ENCODE assay signal across 10 cellular contexts in genomic region chr19:11446652-11447301, GRCh38. TPM values are rescaled to one million over a fixed set of nuclear protein-coding genes. Genes with fewer than 3 reads are reported as not detected.
DNase-seq lines count a peak whose midpoint lies in the region; ATAC-seq and TF ChIP-seq lines count a peak whose summit lies in the region.
"Had no signal": no experiment of that assay in that cellular context is flagged by ENCODE, and none has a peak within 500 bp of the region (broad histone marks: within the 10 kb centered on the region; RNA-seq: fewer than 3 reads in every experiment).

No MANE protein-coding gene starts in this region.

- peak; percentile 56 for DNase-seq in COLO668 (lab: John Stamatoyannopoulos, UW; ENCODE audit: unreplicated experiment)
- peak; percentile 86 for DNase-seq in HuH-7.5 (ENCODE audit: low spot score)
- peak; percentile 54 for DNase-seq in activated T-cell treated with anti-CD3 and anti-CD28 coated beads for 1 hour (ENCODE audit: low read depth)
- DNase-seq in fibroblast of lung (ENCODE audit: low read depth in 2 of 2): peak in 1 of 2 donors; percentile 27
- peak; percentile 73 for DNase-seq in neural crest cell (ENCODE audit: low read depth, low spot score)
- DNase-seq in NCI-H2107 treated with DMSO at 0.1 percent for 48 hours (lab: John Stamatoyannopoulos, UW; ENCODE audit: unreplicated experiment): no peak

- H3K9me3 Mint-ChIP-seq in neural crest cell: no peaks in the 10 kb centered on the region

- H3K36me3 Mint-ChIP-seq in neural crest cell (ENCODE audit: low read depth): peaks cover 1% of the 10 kb centered on the region

- H3K27me3 ChIP-seq in fibroblast of lung (ENCODE audit: control insufficient read depth, insufficient read depth, low read length): no peaks in the 10 kb centered on the region

- no peak overlapping the region for H3K9ac ChIP-seq in fibroblast of lung (ENCODE audit: insufficient read depth, low read length)

- ATAC-seq in HG03342 (IDR thresholded peaks at IDR 0.05; ENCODE audit: unreplicated experiment): no peak
- ATAC-seq in GM18870 (IDR thresholded peaks at IDR 0.05; ENCODE audit: unreplicated experiment): no peak

- peak; percentile 67 to 69 for TF ChIP-seq CTCF in fibroblast of lung (conservative IDR thresholded peaks at IDR 0.05 in 1 of 2, IDR thresholded peaks at IDR 0.05 in 1 of 2; ENCODE audit: low read depth in 1 of 2, low read length in 2 of 2)
- peak; percentile 76 for TF ChIP-seq CTCF in neural crest cell (conservative IDR thresholded peaks at IDR 0.05)

- H3K27ac ChIP-seq in fibroblast of lung (ENCODE audit: insufficient read depth, low read length): no peak overlapping the region

- no peak overlapping the region for H3K4me2 ChIP-seq in fibroblast of lung (ENCODE audit: extremely low read depth, insufficient read depth, low read length)

- H3K9me3 ChIP-seq in fibroblast of lung (ENCODE audit: control insufficient read depth, insufficient read depth, low read depth, low read length): no peaks in the 10 kb centered on the region

- no peak overlapping the region for H2AFZ ChIP-seq in fibroblast of lung (ENCODE audit: low read length)

- H3K4me1 ChIP-seq in fibroblast of lung (ENCODE audit: control insufficient read depth, extremely low read depth, insufficient read depth, low read length): peaks cover 2% of the 10 kb centered on the region

- no peaks in the 10 kb centered on the region for H4K20me1 ChIP-seq in fibroblast of lung (ENCODE audit: control insufficient read depth, extremely low read depth, insufficient read depth, low read length)

- H3K36me3 ChIP-seq in fibroblast of lung (ENCODE audit: control insufficient read depth, insufficient read depth, low read length): peaks cover 32% of the 10 kb centered on the region

- no peak overlapping the region for H3K4me3 ChIP-seq in fibroblast of lung (replicated peaks in 1 of 4; ENCODE audit: control extremely low read depth in 1 of 4, insufficient read depth in 1 of 4, low read depth in 3 of 4, low read length in 4 of 4)

- no peaks in the 10 kb centered on the region for H3K79me2 ChIP-seq in fibroblast of lung (ENCODE audit: control insufficient read depth, insufficient read depth, low read length)

- H3K27me3 Mint-ChIP-seq in neural crest cell (ENCODE audit: low read depth): no peaks in the 10 kb centered on the region

- no peaks in the 10 kb centered on the region for H3K4me1 Mint-ChIP-seq in neural crest cell

- H3K4me3 Mint-ChIP-seq in neural crest cell: no peak overlapping the region

- H3K27ac Mint-ChIP-seq in neural crest cell (ENCODE audit: unreplicated experiment): no peak overlapping the region

RNA-seq across cellular contexts. Expression of gene PRKCSH, which starts 11.3 kb away (rescaled TPM):
- total RNA-seq in fibroblast of lung (120 and 134 TPM in 2 replicates), neural crest cell (388 and 391 TPM in 2 replicates)
- polyA plus RNA-seq in fibroblast of lung: 110 and 117 TPM in 2 replicates
- polyA plus RNA-seq in fibroblast of lung (2012): 313 and 315 TPM in 2 replicates
- polyA minus RNA-seq in fibroblast of lung (ENCODE audit: low replicate concordance): 546 and 562 TPM in 2 replicates

RNA-seq across cellular contexts. Expression of gene ODAD3, which starts 11.9 kb away (rescaled TPM):
- total RNA-seq in fibroblast of lung (0.26 and 0.66 TPM in 2 replicates), neural crest cell (2.2 and 3.1 TPM in 2 replicates)
- 0.32 and 0.67 TPM in 2 replicates for polyA plus RNA-seq in fibroblast of lung
- polyA plus RNA-seq in fibroblast of lung (2012): 0.34 and 0.89 TPM in 2 replicates
- not detected in 2 replicates for polyA minus RNA-seq in fibroblast of lung (ENCODE audit: low replicate concordance)

RNA-seq across cellular contexts. Expression of gene RGL3, which starts 27.7 kb away (rescaled TPM):
- total RNA-seq in fibroblast of lung (1.8 and 4.0 TPM in 2 replicates), neural crest cell (0.30 and 0.55 TPM in 2 replicates)
- 0.20 and 0.90 TPM in 2 replicates for polyA plus RNA-seq in fibroblast of lung
- polyA plus RNA-seq in fibroblast of lung (2012): 0.26 and 0.97 TPM in 2 replicates
- polyA minus RNA-seq in fibroblast of lung (ENCODE audit: low replicate concordance): 1.3 TPM in 1 of 2 replicates, not detected in the other

RNA-seq across cellular contexts. Expression of gene ELAVL3, which starts 34.1 kb away (rescaled TPM):
- under 0.01 TPM in 1 of 2 replicates, not detected in the other for total RNA-seq in fibroblast of lung
- polyA plus RNA-seq in fibroblast of lung: not detected in 2 replicates
- polyA plus RNA-seq in fibroblast of lung (2012): not detected in 2 replicates
- polyA minus RNA-seq in fibroblast of lung (ENCODE audit: low replicate concordance): not detected in 2 replicates
- total RNA-seq in neural crest cell: 39.7 and 42.8 TPM in 2 replicates
- total RNA-seq: LHCN-M2, pulmonary artery endothelial cell had no signal

RNA-seq across cellular contexts. Expression of gene ZNF653, which starts 58.9 kb away (rescaled TPM):
- 3.5 and 3.6 TPM in 2 replicates for total RNA-seq in fibroblast of lung
- 3.1 and 5.5 TPM in 2 replicates for polyA plus RNA-seq in fibroblast of lung
- 2.8 and 3.5 TPM in 2 replicates for polyA plus RNA-seq in fibroblast of lung (2012)
- polyA minus RNA-seq in fibroblast of lung (ENCODE audit: low replicate concordance): 4.0 and 4.4 TPM in 2 replicates
- total RNA-seq in neural crest cell: 17.9 and 19.0 TPM in 2 replicates
